ENCODE assay signal across 28 cellular contexts in genomic region chr2:20111311-20112131, GRCh38.
DNase-seq lines count a peak whose midpoint lies in the region; ATAC-seq and TF ChIP-seq lines count a peak whose summit lies in the region.
"Had no signal": no experiment of that assay in that cellular context is flagged by ENCODE, and none has a peak within 500 bp of the region (broad histone marks: within the 10 kb centered on the region; RNA-seq: fewer than 3 reads in every experiment).

No MANE protein-coding gene starts in this region.

- TF ChIP-seq EP300 in SK-N-SH (IDR thresholded peaks at IDR 0.05; ENCODE audit: borderline replicate concordance in 1 of 2, low read depth in 1 of 2, low read length in 1 of 2), result no peak

- peak overlapping the region; percentile 60 for H3K4me3 Mint-ChIP-seq in neural progenitor cell
- H3K4me3 Mint-ChIP-seq: activated CD4-positive, alpha-beta T cell treated with anti-CD3 and anti-CD28 coated beads, Interleukin-2, amount 10 ng/mL, durations not matched to agents 24 days and 14 days; activated naive CD8-positive, alpha-beta T cell; CD4-positive, CD25-positive, alpha-beta regulatory T cell; naive thymus-derived CD8-positive, alpha-beta T cell had no signal

- no peak for TF ChIP-seq RAD21 in SK-N-SH (IDR thresholded peaks at IDR 0.05; ENCODE audit: low read length)

- H3K4me1 ChIP-seq in BLaER1, result peaks cover 21% of the 10 kb centered on the region
- peaks cover 0 to 6% of the 10 kb centered on the region in 2 experiments; a peak in 1 of 4 replicates for H3K4me1 ChIP-seq in SK-N-SH (ENCODE audit: control insufficient read depth in 1 of 2, insufficient read depth in 2 of 2, low read depth in 1 of 2, low read length in 1 of 2)
- H3K4me1 ChIP-seq in esophagus (ENCODE audit: control insufficient read depth in 2 of 2, insufficient read depth in 2 of 2, low read length in 1 of 2), result peaks cover 6 to 37% of the 10 kb centered on the region in 2 donors
- no peaks in the 10 kb centered on the region for H3K4me1 ChIP-seq in neural progenitor cell
- H3K4me1 ChIP-seq: testis, uterus had no signal

- H3K36me3 ChIP-seq in BLaER1 (no peaks in the 10 kb centered on the region), SK-N-SH (replicated peaks in 1 of 2; ENCODE audit: control insufficient read depth in 1 of 2, insufficient read depth in 2 of 2, low read length in 1 of 2) (no peaks in the 10 kb centered on the region), esophagus (ENCODE audit: control insufficient read depth in 2 of 2, insufficient read depth in 2 of 2, low read length in 1 of 2) (no peaks in the 10 kb centered on the region), neural progenitor cell (no peaks in the 10 kb centered on the region)
- H3K36me3 ChIP-seq: cardiac muscle cell, uterus had no signal

- peaks cover 18% of the 10 kb centered on the region for H3K4me1 Mint-ChIP-seq in neural progenitor cell

- H3F3A ChIP-seq in SK-N-SH (replicated peaks; ENCODE audit: insufficient read depth), result no peaks in the 10 kb centered on the region
- no peaks in the 10 kb centered on the region for H3F3A ChIP-seq in neural progenitor cell (ENCODE audit: low read depth)

- no peak for ATAC-seq in GM19452 (IDR thresholded peaks at IDR 0.05; ENCODE audit: unreplicated experiment)
- ATAC-seq: naive thymus-derived CD8-positive, alpha-beta T cell; Panc1 had no signal

- H3K4me2 ChIP-seq in BLaER1 (peak overlapping the region; percentile 61), SK-N-SH (no peak overlapping the region), neural progenitor cell (no peak overlapping the region)

- DNase-seq in SK-N-SH (no peak), neural progenitor cell (ENCODE audit: low spot score) (no peak), SW 1271 (lab: John Stamatoyannopoulos, UW) (no peak), HuH-7 (ENCODE audit: low spot score) (no peak)
- no peak for DNase-seq in activated CD4-positive, alpha-beta T cell treated with anti-CD3 and anti-CD28 coated beads, Interleukin-2, amount 50 U/mL, for 48 hours
- DNase-seq: 8988T; activated CD4-positive, alpha-beta T cell treated with anti-CD3 and anti-CD28 coated beads, Interleukin-2, amount 10 ng/mL, durations not matched to agents 24 days and 14 days; activated effector memory CD4-positive, alpha-beta T cell treated with Interleukin-2 at 50 U/mL for 16 hours; activated T-cell treated with anti-CD3 and anti-CD28 coated beads, Interleukin-2, amount 50 U/mL, for 1 hour; aorta; Calu3; CD4-positive, CD25-positive, alpha-beta regulatory T cell; DND-41; Kasumi-1; naive thymus-derived CD8-positive, alpha-beta T cell; NCI-H2029 treated with DMSO at 0.1 percent for 48 hours; NCI-H526; SHP77 treated with DMSO at 0.1 percent for 48 hours; stimulated activated naive CD4-positive, alpha-beta T cell treated with Interleukin-2 at 50 U/mL for 16 hours; T-helper 9 cell; testis; uterus had no signal

- WGBS in SK-N-SH (ENCODE audit: low lambda C conversion rate), result 66% methylated on average over 6 of the region's 10 CpGs
- WGBS in esophagus, 2 donors, result 75 to 80% methylated on average over 10 of the region's 10 CpGs

- POLR2A ChIA-PET in SK-N-SH (lab: Yijun Ruan, JAX), result interaction anchor here (1.2 kb wide), 1 partner anchor 122 kb away, joined by 3 read pairs; the partner anchor contains the start of gene WDR35

- H2AFZ ChIP-seq in SK-N-SH (ENCODE audit: low read depth), result no peak overlapping the region
- H2AFZ ChIP-seq in neural progenitor cell (replicated peaks), result no peak overlapping the region

- H3K27ac ChIP-seq in BLaER1 (peak overlapping the region; percentile 49), SK-N-SH (ENCODE audit: low read depth in 2 of 2, low read length in 1 of 2) (no peak overlapping the region), esophagus (ENCODE audit: low read depth in 2 of 2, low read length in 1 of 2) (peak overlapping the region; percentile 30 to 73), neural progenitor cell (no peak overlapping the region)
- H3K27ac ChIP-seq: cardiac muscle cell, testis, uterus had no signal

- H3K27me3 ChIP-seq in BLaER1 (no peaks in the 10 kb centered on the region), SK-N-SH (ENCODE audit: insufficient read depth) (no peaks in the 10 kb centered on the region), esophagus (ENCODE audit: control insufficient read depth in 1 of 2, insufficient read depth in 2 of 2, low read length in 2 of 2) (no peaks in the 10 kb centered on the region), neural progenitor cell (peaks cover 1% of the 10 kb centered on the region)
- H3K27me3 ChIP-seq: cardiac muscle cell, testis, uterus had no signal

- H3K36me3 Mint-ChIP-seq in neural progenitor cell, result no peaks in the 10 kb centered on the region
- H3K36me3 Mint-ChIP-seq: activated naive CD8-positive, alpha-beta T cell; CD4-positive, CD25-positive, alpha-beta regulatory T cell; naive thymus-derived CD8-positive, alpha-beta T cell had no signal

- H3K4me3 ChIP-seq in BLaER1 (no peak overlapping the region), SK-N-SH (ENCODE audit: low read depth in 2 of 2, low read length in 1 of 2) (no peak overlapping the region), esophagus (ENCODE audit: low read depth in 1 of 2, low read length in 2 of 2) (no peak overlapping the region), neural progenitor cell (no peak overlapping the region)
- H3K4me3 ChIP-seq: cardiac muscle cell, testis, uterus had no signal

- H3K27me3 Mint-ChIP-seq in neural progenitor cell (ENCODE audit: insufficient read depth, low read depth), result peaks cover 10% of the 10 kb centered on the region

- H3K9me3 ChIP-seq in BLaER1, result peaks cover 4% of the 10 kb centered on the region
- no peaks in the 10 kb centered on the region for H3K9me3 ChIP-seq in SK-N-SH
- H3K9me3 ChIP-seq in esophagus (ENCODE audit: control insufficient read depth in 2 of 2, insufficient read depth in 1 of 2, low read depth in 1 of 2, low read length in 1 of 2), result peaks cover 0 to 3% of the 10 kb centered on the region in 2 donors
- H3K9me3 ChIP-seq in neural progenitor cell (ENCODE audit: low read depth), result no peaks in the 10 kb centered on the region
- H3K9me3 ChIP-seq: testis, uterus had no signal

- CTCF ChIA-PET in SK-N-SH (lab: Yijun Ruan, JAX), result interaction anchor here (0.9 to 9.8 kb wide), 8 partner anchors 13 to 173 kb away, joined by 3 to 65 read pairs (median 4); partner anchors contain the start of genes SDC1 and WDR35

- no peaks in the 10 kb centered on the region for H4K20me1 ChIP-seq in BLaER1
- no peaks in the 10 kb centered on the region for H4K20me1 ChIP-seq in SK-N-SH (ENCODE audit: insufficient read depth)
- H4K20me1 ChIP-seq in neural progenitor cell (ENCODE audit: low read depth), result no peaks in the 10 kb centered on the region

- H3K79me2 ChIP-seq in SK-N-SH (ENCODE audit: insufficient read depth) (no peaks in the 10 kb centered on the region), neural progenitor cell (ENCODE audit: low read depth) (no peaks in the 10 kb centered on the region)

- no peaks in the 10 kb centered on the region for H3K9me2 ChIP-seq in SK-N-SH

- no peak overlapping the region for H3K27ac Mint-ChIP-seq in neural progenitor cell
- H3K27ac Mint-ChIP-seq: activated CD4-positive, alpha-beta T cell treated with anti-CD3 and anti-CD28 coated beads, Interleukin-2, amount 10 ng/mL, durations not matched to agents 24 days and 14 days; activated naive CD8-positive, alpha-beta T cell; CD4-positive, CD25-positive, alpha-beta regulatory T cell; naive thymus-derived CD8-positive, alpha-beta T cell had no signal

- peaks cover 5% of the 10 kb centered on the region for H3K9me3 Mint-ChIP-seq in neural progenitor cell
- H3K9me3 Mint-ChIP-seq: activated CD4-positive, alpha-beta T cell treated with anti-CD3 and anti-CD28 coated beads, Interleukin-2, amount 10 ng/mL, durations not matched to agents 24 days and 14 days had no signal

- H3K9ac ChIP-seq in BLaER1, result peak overlapping the region; percentile 46; the same call in 1 of the 2 replicates
- no peak overlapping the region for H3K9ac ChIP-seq in SK-N-SH
- no peak overlapping the region for H3K9ac ChIP-seq in neural progenitor cell

- TF ChIP-seq CTCF in SK-N-SH (IDR thresholded peaks at IDR 0.05), result no peak
- no peak for TF ChIP-seq CTCF in neural progenitor cell (IDR thresholded peaks at IDR 0.05)

TF ChIP-seq in SK-N-SH, 30 proteins besides CTCF, POLR2A, EP300 and RAD21:
- TF ChIP-seq TCF12 (IDR thresholded peaks at IDR 0.05) (peak; percentile 69), SMC3 (IDR thresholded peaks at IDR 0.05; ENCODE audit: low read depth, low read length) (no peak), FOSL2 (IDR thresholded peaks at IDR 0.05; ENCODE audit: borderline replicate concordance, low read depth) (peak; percentile 48; the same call in 1 of the 2 replicates), MXI1 (IDR thresholded peaks at IDR 0.05; ENCODE audit: low read depth, low read length) (no peak), POLR2AphosphoS5 (IDR thresholded peaks at IDR 0.05; ENCODE audit: low read depth, low read length) (no peak)
- TF ChIP-seq, protein P1, sequence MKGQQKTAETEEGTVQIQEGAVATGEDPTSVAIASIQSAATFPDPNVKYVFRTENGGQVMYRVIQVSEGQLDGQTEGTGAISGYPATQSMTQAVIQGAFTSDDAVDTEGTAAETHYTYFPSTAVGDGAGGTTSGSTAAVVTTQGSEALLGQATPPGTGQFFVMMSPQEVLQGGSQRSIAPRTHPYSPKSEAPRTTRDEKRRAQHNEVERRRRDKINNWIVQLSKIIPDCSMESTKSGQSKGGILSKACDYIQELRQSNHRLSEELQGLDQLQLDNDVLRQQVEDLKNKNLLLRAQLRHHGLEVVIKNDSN (IDR thresholded peaks at IDR 0.05; ENCODE audit: borderline replicate concordance, low read depth), result no peak

Comparison
In these comparisons a context has a peak if more than half of its experiments do, and no peak if none do; other contexts are left out.
1. H3K27ac ChIP-seq: peak in BLaER1 (single experiment) and esophagus (2 of 2); none in SK-N-SH (0 of 2) and neural progenitor cell (single experiment).